ENCODE assay signal across 20 cellular contexts in the genomic region with DNA sequence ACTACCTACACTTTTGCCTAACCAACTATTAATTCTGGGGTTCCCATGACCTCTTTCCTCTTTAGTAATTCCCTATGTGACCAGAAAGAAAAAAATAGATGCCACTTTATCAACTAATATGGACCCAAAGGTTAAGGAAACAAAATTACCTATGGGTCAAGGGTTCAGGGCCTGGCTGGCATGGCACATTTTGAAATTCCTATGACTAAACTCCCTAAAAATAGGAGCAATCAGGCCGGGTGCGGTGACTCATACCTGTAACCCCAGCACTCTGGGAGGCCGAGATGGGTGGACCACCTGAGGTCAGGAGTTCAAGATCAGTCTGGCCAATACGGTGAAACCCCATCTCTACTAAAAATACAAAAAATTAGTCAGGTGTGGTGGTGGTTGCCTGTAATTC.
"Had no signal": no experiment of that assay in that cellular context is flagged by ENCODE, and none has a peak within 500 bp of the region (broad histone marks: within the 10 kb centered on the region; RNA-seq: fewer than 3 reads in every experiment).

No MANE protein-coding gene starts in this region.

- H3K27me3 Mint-ChIP-seq: activated CD8-positive, alpha-beta T cell treated with anti-CD3 and anti-CD28 coated beads for 36 hours had no signal

- H3K27ac ChIP-seq: body of pancreas, colonic mucosa, foreskin keratinocyte, hepatocyte, thoracic aorta, upper lobe of left lung had no signal

- H3K4me1 ChIP-seq: body of pancreas, colonic mucosa, foreskin keratinocyte, upper lobe of left lung had no signal

- H3K4me3 ChIP-seq: body of pancreas, colonic mucosa, hepatocyte, lung, smooth muscle cell, thoracic aorta, upper lobe of left lung had no signal

- DNase-seq: activated CD4-positive, alpha-beta T cell treated with anti-CD3 and anti-CD28 coated beads, Interleukin-2, amount 10 ng/mL, durations not matched to agents 24 days and 14 days; activated CD8-positive, alpha-beta T cell treated with anti-CD3 and anti-CD28 coated beads for 36 hours; activated naive CD4-positive, alpha-beta T cell treated with anti-CD3 and anti-CD28 coated beads for 36 hours; activated T-cell treated with anti-CD3 and anti-CD28 coated beads, Interleukin-2, amount 50 U/mL, for 1 hour; body of pancreas; caudate nucleus; colonic mucosa; foreskin keratinocyte; left cardiac atrium; nucleus accumbens; stimulated activated CD4-positive, alpha-beta T cell treated with anti-CD3 and anti-CD28 coated beads, Interleukin-4, amount 100 ng/mL, for 24 hours; upper lobe of left lung had no signal

- ATAC-seq: activated CD8-positive, alpha-beta T cell treated with anti-CD3 and anti-CD28 coated beads for 36 hours; body of pancreas; foreskin keratinocyte; left cardiac atrium; natural killer cell treated with Interleukin-12 subunit alpha and Interleukin-12 subunit beta and Interleukin-15 and Interleukin-18, amount 100 ng/mL, for 72 hours; sciatic nerve; stimulated activated effector memory CD8-positive, alpha-beta T cell treated with anti-CD3 and anti-CD28 coated beads, Interleukin-12 subunit alpha, Interleukin-12 subunit beta, amount 100 ng/mL, for 72 hours had no signal

- H3K79me2 ChIP-seq: hepatocyte had no signal

- H3K4me1 Mint-ChIP-seq: stimulated activated effector memory CD8-positive, alpha-beta T cell treated with anti-CD3 and anti-CD28 coated beads, Interleukin-12 subunit alpha, Interleukin-12 subunit beta, amount 100 ng/mL, for 72 hours had no signal

- H3K4me3 Mint-ChIP-seq: activated CD4-positive, alpha-beta T cell treated with anti-CD3 and anti-CD28 coated beads, Interleukin-2, amount 10 ng/mL, durations not matched to agents 24 days and 14 days; activated CD8-positive, alpha-beta T cell treated with anti-CD3 and anti-CD28 coated beads for 36 hours; activated naive CD4-positive, alpha-beta T cell treated with anti-CD3 and anti-CD28 coated beads for 36 hours; mesothelial cell of epicardium; natural killer cell treated with Interleukin-12 subunit alpha and Interleukin-12 subunit beta and Interleukin-15 and Interleukin-18, amount 100 ng/mL, for 72 hours; stimulated activated effector memory CD8-positive, alpha-beta T cell treated with anti-CD3 and anti-CD28 coated beads, Interleukin-12 subunit alpha, Interleukin-12 subunit beta, amount 100 ng/mL, for 72 hours had no signal

- H3K36me3 ChIP-seq: colonic mucosa, thoracic aorta, upper lobe of left lung had no signal

- H3K9me3 Mint-ChIP-seq: activated CD4-positive, alpha-beta T cell treated with anti-CD3 and anti-CD28 coated beads, Interleukin-2, amount 10 ng/mL, durations not matched to agents 24 days and 14 days; activated CD8-positive, alpha-beta T cell treated with anti-CD3 and anti-CD28 coated beads for 36 hours; activated naive CD4-positive, alpha-beta T cell treated with anti-CD3 and anti-CD28 coated beads for 36 hours; mesothelial cell of epicardium; natural killer cell treated with Interleukin-12 subunit alpha and Interleukin-12 subunit beta and Interleukin-15 and Interleukin-18, amount 100 ng/mL, for 72 hours; stimulated activated effector memory CD8-positive, alpha-beta T cell treated with anti-CD3 and anti-CD28 coated beads, Interleukin-12 subunit alpha, Interleukin-12 subunit beta, amount 100 ng/mL, for 72 hours had no signal

- H3K4me2 ChIP-seq: hepatocyte, smooth muscle cell had no signal

- H2AFZ ChIP-seq: hepatocyte had no signal

- H3K36me3 Mint-ChIP-seq: mesothelial cell of epicardium; natural killer cell treated with Interleukin-12 subunit alpha and Interleukin-12 subunit beta and Interleukin-15 and Interleukin-18, amount 100 ng/mL, for 72 hours; stimulated activated effector memory CD8-positive, alpha-beta T cell treated with anti-CD3 and anti-CD28 coated beads, Interleukin-12 subunit alpha, Interleukin-12 subunit beta, amount 100 ng/mL, for 72 hours had no signal

- H3K27me3 ChIP-seq: body of pancreas, colonic mucosa, foreskin keratinocyte, hepatocyte, upper lobe of left lung had no signal

- H3K9me3 ChIP-seq: body of pancreas, colonic mucosa, thoracic aorta, upper lobe of left lung had no signal

- H3K27ac Mint-ChIP-seq: activated CD4-positive, alpha-beta T cell treated with anti-CD3 and anti-CD28 coated beads, Interleukin-2, amount 10 ng/mL, durations not matched to agents 24 days and 14 days; mesothelial cell of epicardium; stimulated activated effector memory CD8-positive, alpha-beta T cell treated with anti-CD3 and anti-CD28 coated beads, Interleukin-12 subunit alpha, Interleukin-12 subunit beta, amount 100 ng/mL, for 72 hours had no signal
